Comparison of ENCODE assay signal across 9 cellular contexts in the genomic region with DNA sequence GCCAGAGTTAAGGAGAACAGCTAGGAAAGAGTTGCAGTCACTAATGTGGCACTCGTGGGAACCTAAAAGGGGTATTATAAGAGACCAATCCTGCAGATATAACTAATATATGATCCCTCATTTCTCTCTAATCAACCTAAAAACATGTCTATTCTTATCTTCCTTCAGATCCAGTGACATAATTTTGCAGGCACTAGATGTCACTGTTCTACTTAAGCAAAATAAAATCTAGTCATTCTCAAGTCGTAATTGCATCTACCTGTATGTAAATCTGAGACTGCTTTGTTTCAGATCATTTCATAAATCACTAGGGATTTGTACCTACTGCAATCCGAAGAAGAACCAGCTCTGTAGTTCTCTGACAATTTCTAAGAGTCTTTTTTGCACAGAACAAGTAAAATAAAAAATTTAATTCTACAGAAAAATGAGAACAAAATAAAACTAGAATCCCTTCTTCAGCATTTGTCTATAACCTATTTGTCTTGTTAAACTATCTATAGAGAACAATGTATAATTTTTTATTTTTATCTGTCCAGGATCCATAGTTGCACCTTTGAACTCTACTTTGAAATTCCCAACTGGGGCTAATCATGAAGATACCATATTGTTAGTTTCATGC. TPM values are rescaled to one million over a fixed set of nuclear protein-coding genes. Genes with fewer than 3 reads are reported as not detected.
A peak's percentile ranks its signal among the peaks of the same experiment; 100 is the strongest.
DNase-seq lines count a peak whose midpoint lies in the region; ATAC-seq and TF ChIP-seq lines count a peak whose summit lies in the region.
"Had no signal": no experiment of that assay in that cellular context is flagged by ENCODE, and none has a peak within 500 bp of the region (broad histone marks: within the 10 kb centered on the region; RNA-seq: fewer than 3 reads in every experiment).

No MANE protein-coding gene starts in this region.

- no peak overlapping the region for H3K4me2 ChIP-seq in osteoblast (ENCODE audit: insufficient read depth, low read length)

- no peaks in the 10 kb centered on the region for H3K36me3 ChIP-seq in osteoblast (ENCODE audit: insufficient read depth, low read length)

- H3K9me3 ChIP-seq in osteoblast (ENCODE audit: low read depth, low read length), result no peaks in the 10 kb centered on the region

- DNase-seq in NCI-H1105 treated with DMSO at 0.1 percent for 48 hours (lab: John Stamatoyannopoulos, UW) (peak; percentile 36), NCI-H1105 (lab: John Stamatoyannopoulos, UW) (no peak), osteoblast (ENCODE audit: insufficient read length, low spot score, missing footprints) (peak; percentile 47), sciatic nerve (ENCODE audit: low spot score) (no peak), Right ventricle myocardium superior (no peak)

- no peaks in the 10 kb centered on the region for H3K27me3 ChIP-seq in osteoblast (ENCODE audit: insufficient read depth, low read length)

- H3K4me1 ChIP-seq in osteoblast (ENCODE audit: insufficient read depth, low read length), result peaks cover 6% of the 10 kb centered on the region

- H3K79me2 ChIP-seq in osteoblast (ENCODE audit: insufficient read depth, low read length), result no peaks in the 10 kb centered on the region

- peak; percentile 40 for ATAC-seq in HG03280 (IDR thresholded peaks at IDR 0.05; ENCODE audit: unreplicated experiment)
- ATAC-seq in SK-N-SH treated with all-trans-retinoic acid at 6 μM for 48 hours, result peak; percentile 75
- no peak for ATAC-seq in GM19467 (IDR thresholded peaks at IDR 0.05; ENCODE audit: unreplicated experiment)
- no peak for ATAC-seq in sciatic nerve
- no peak for ATAC-seq in Right ventricle myocardium superior (ENCODE audit: poor library complexity)

- no peak overlapping the region for H3K27ac ChIP-seq in osteoblast (ENCODE audit: low read depth, low read length)

- TF ChIP-seq CTCF in osteoblast (IDR thresholded peaks at IDR 0.05; ENCODE audit: extremely low read depth, low read depth, low read length), result peak; percentile 33

- intact Hi-C loops in sciatic nerve (cut with DNase I), result no loop called here
- intact Hi-C loops in Right ventricle myocardium superior (cut with DNase I), result no loop called here

- no peaks in the 10 kb centered on the region for H4K20me1 ChIP-seq in osteoblast (ENCODE audit: insufficient read depth, low read length)

- H3K4me3 ChIP-seq in osteoblast (ENCODE audit: insufficient read depth, low read length), result no peak overlapping the region

- peak overlapping the region; percentile 3 for H2AFZ ChIP-seq in osteoblast (ENCODE audit: low read length)

TF ChIP-seq in SK-N-SH treated with all-trans-retinoic acid at 6 μM for 48 hours, 23 proteins besides CTCF, POLR2A, EP300 and RAD21:
- TF ChIP-seq ZNF70 (CRISPR knock-in tag; IDR thresholded peaks at IDR 0.05), result no peak

RNA-seq across cellular contexts. Expression of a gene that starts 56.5 kb away (rescaled TPM):
- total RNA-seq in osteoblast, result under 0.01 TPM in 1 of 2 replicates, not detected in the other
- total RNA-seq in sciatic nerve, result 19.7 TPM
- total RNA-seq in Right ventricle myocardium superior, result 11.5 TPM
- total RNA-seq: B cell had no signal

Comparison
In these comparisons a context has a peak if more than half of its experiments do, and no peak if none do; other contexts are left out.
1. DNase-seq: peak in NCI-H1105 treated with DMSO at 0.1 percent for 48 hours (single experiment) and osteoblast (single experiment); none in NCI-H1105 (single experiment), sciatic nerve (single experiment) and Right ventricle myocardium superior (single experiment).
2. ATAC-seq: peak in HG03280 (single experiment) and SK-N-SH treated with all-trans-retinoic acid at 6 μM for 48 hours (single experiment); none in GM19467 (single experiment), sciatic nerve (single experiment) and Right ventricle myocardium superior (single experiment).
3. RNA of a gene that starts 56.5 kb away (total RNA-seq): 19.7 TPM in sciatic nerve (single experiment) and 11.5 TPM in Right ventricle myocardium superior (single experiment); under 0.01 TPM in osteoblast; every median in the first group is over 10 times any median in the second.